In genomic region chr17:67504182-67504581, GRCh38 we compare ENCODE assay signal across 23 cellular contexts.
DNase-seq lines count a peak whose midpoint lies in the region; ATAC-seq and TF ChIP-seq lines count a peak whose summit lies in the region.
"Had no signal": no experiment of that assay in that cellular context is flagged by ENCODE, and none has a peak within 500 bp of the region (broad histone marks: within the 10 kb centered on the region; RNA-seq: fewer than 3 reads in every experiment).

No MANE protein-coding gene starts in this region.

- no peaks in the 10 kb centered on the region for H3K27me3 Mint-ChIP-seq in CD8-positive, alpha-beta T cell (ENCODE audit: low read depth)
- H3K27me3 Mint-ChIP-seq in T-helper 17 cell, result no peaks in the 10 kb centered on the region
- H3K27me3 Mint-ChIP-seq in activated naive CD8-positive, alpha-beta T cell treated with anti-CD3 and anti-CD28 coated beads for 36 hours, result no peaks in the 10 kb centered on the region
- H3K27me3 Mint-ChIP-seq: B cell; CD8-positive, alpha-beta memory T cell had no signal

- intact Hi-C loops in CD8-positive, alpha-beta T cell (cut with DNase I, micrococcal nuclease), result loop anchor here in 1 of 2 experiments (10.0 kb wide), 1 partner anchor 181 kb away; no protein-coding TSS in a partner anchor

- H2BK120ac ChIP-seq in mesendoderm (ENCODE audit: low read depth, low read length), result no peak overlapping the region

- H3K4me3 Mint-ChIP-seq in CD8-positive, alpha-beta T cell, result no peak overlapping the region
- H3K4me3 Mint-ChIP-seq in T-helper 17 cell, result no peak overlapping the region
- H3K4me3 Mint-ChIP-seq in activated naive CD8-positive, alpha-beta T cell treated with anti-CD3 and anti-CD28 coated beads for 36 hours, result no peak overlapping the region
- H3K4me3 Mint-ChIP-seq: B cell had no signal

- POLR2A ChIA-PET in CD8-positive, alpha-beta T cell (lab: Charles Lee), result interaction anchor here (1.2 kb wide), 1 partner anchor 125 kb away, joined by 3 read pairs; no protein-coding TSS in a partner anchor

- CTCF ChIA-PET in CD8-positive, alpha-beta T cell (lab: Charles Lee), result no interaction called here

- H3K79me2 ChIP-seq in mesendoderm (ENCODE audit: control insufficient read depth, insufficient read depth, low read length), result peaks cover 4% of the 10 kb centered on the region

- peaks cover 31% of the 10 kb centered on the region for H3K4me1 ChIP-seq in CD8-positive, alpha-beta T cell (ENCODE audit: insufficient read depth, low read length)
- H3K4me1 ChIP-seq in HUES48 (ENCODE audit: control insufficient read depth, insufficient read depth, low read length), result peaks cover 30% of the 10 kb centered on the region
- H3K4me1 ChIP-seq in mesendoderm (ENCODE audit: control insufficient read depth, low read depth, low read length), result no peaks in the 10 kb centered on the region
- H3K4me1 ChIP-seq: Peyer's patch had no signal

- H3K23ac ChIP-seq in mesendoderm (ENCODE audit: low read length), result no peak overlapping the region

- no peak for ATAC-seq in CD8-positive, alpha-beta T cell
- ATAC-seq in T-helper 17 cell, result no peak
- ATAC-seq in HG03439 (IDR thresholded peaks at IDR 0.05; ENCODE audit: unreplicated experiment), result no peak

- H3K9me3 ChIP-seq in CD8-positive, alpha-beta T cell (ENCODE audit: low read length), result no peaks in the 10 kb centered on the region
- H3K9me3 ChIP-seq in HUES48 (ENCODE audit: control insufficient read depth, insufficient read depth, low read length), result no peaks in the 10 kb centered on the region
- H3K9me3 ChIP-seq in T-helper 17 cell (ENCODE audit: control insufficient read depth, low read length, poor library complexity, severe bottlenecking), result no peaks in the 10 kb centered on the region
- H3K9me3 ChIP-seq: HAP-1, Peyer's patch had no signal

- no peak overlapping the region for H3K4me3 ChIP-seq in CD8-positive, alpha-beta T cell (ENCODE audit: low read depth, low read length)
- H3K4me3 ChIP-seq in HUES48 (ENCODE audit: low read depth, low read length), result no peak overlapping the region
- H3K4me3 ChIP-seq in mesendoderm (ENCODE audit: low read length), result no peak overlapping the region
- H3K4me3 ChIP-seq: GM23248, HAP-1, Peyer's patch had no signal

- peaks cover 3% of the 10 kb centered on the region for H3K79me1 ChIP-seq in mesendoderm (ENCODE audit: low read length)

- peaks cover 24% of the 10 kb centered on the region for H3K36me3 Mint-ChIP-seq in CD8-positive, alpha-beta T cell
- peaks cover 2% of the 10 kb centered on the region for H3K36me3 Mint-ChIP-seq in T-helper 17 cell (ENCODE audit: low read depth)
- peaks cover 29% of the 10 kb centered on the region for H3K36me3 Mint-ChIP-seq in activated naive CD8-positive, alpha-beta T cell treated with anti-CD3 and anti-CD28 coated beads for 36 hours

- H4K8ac ChIP-seq in mesendoderm (ENCODE audit: low read depth, low read length), result no peak overlapping the region

- H4K5ac ChIP-seq in mesendoderm (ENCODE audit: low read length), result no peak overlapping the region

- H3K27ac ChIP-seq in CD8-positive, alpha-beta T cell (ENCODE audit: low read depth, low read length), result no peak overlapping the region
- H3K27ac ChIP-seq in HUES48 (ENCODE audit: low read depth, low read length) (peak overlapping the region; percentile 18), mesendoderm (ENCODE audit: low read depth, low read length) (no peak overlapping the region)
- H3K27ac ChIP-seq: 22Rv1, C4-2B, GM23248, Peyer's patch had no signal

- WGBS in mesendoderm (ENCODE audit: extremely low coverage, insufficient coverage, low lambda C conversion rate), result no CpG with 5 or more reads among the region's 2 CpGs

- H3K18ac ChIP-seq in mesendoderm (ENCODE audit: low read length), result peak overlapping the region; percentile 68

- H3K27me3 ChIP-seq in CD8-positive, alpha-beta T cell (ENCODE audit: insufficient read depth, low read length), result no peaks in the 10 kb centered on the region
- no peaks in the 10 kb centered on the region for H3K27me3 ChIP-seq in HUES48 (ENCODE audit: control insufficient read depth, insufficient read depth, low read length)
- no peaks in the 10 kb centered on the region for H3K27me3 ChIP-seq in mesendoderm (ENCODE audit: insufficient read depth, low read length, poor library complexity)
- H3K27me3 ChIP-seq: Peyer's patch had no signal

- no peak overlapping the region for H2BK15ac ChIP-seq in mesendoderm (replicated peaks; ENCODE audit: low read depth)

- H3K27ac Mint-ChIP-seq in CD8-positive, alpha-beta T cell, result peak overlapping the region; percentile 49
- peak overlapping the region; percentile 62 for H3K27ac Mint-ChIP-seq in T-helper 17 cell
- no peak overlapping the region for H3K27ac Mint-ChIP-seq in activated naive CD8-positive, alpha-beta T cell treated with anti-CD3 and anti-CD28 coated beads for 36 hours
- H3K27ac Mint-ChIP-seq: B cell had no signal

- DNase-seq in CD8-positive, alpha-beta T cell, result no peak
- DNase-seq in T-helper 17 cell (no peak), mesendoderm (no peak), SW480 (ENCODE audit: low spot score) (no peak), DMS79 (lab: John Stamatoyannopoulos, UW) (no peak)
- DNase-seq in activated naive CD8-positive, alpha-beta T cell treated with anti-CD3 and anti-CD28 coated beads for 36 hours, result no peak
- DNase-seq: Calu3; CD8-positive, alpha-beta memory T cell; GM23248; NCI-H1092; NCI-H1417 treated with DMSO at 0.1 percent for 48 hours; NCI-H1694 treated with DMSO at 0.1 percent for 48 hours; NCI-H2081; NCI-H2227 treated with DMSO at 0.1 percent for 48 hours; NCI-H526 treated with DMSO at 0.1 percent for 48 hours; Peyer's patch; SHP77 treated with DMSO at 0.1 percent for 48 hours had no signal

- H3K56ac ChIP-seq in mesendoderm (ENCODE audit: low read length), result no peak overlapping the region

- H3K9me3 Mint-ChIP-seq in CD8-positive, alpha-beta T cell, result peaks cover 8% of the 10 kb centered on the region
- H3K9me3 Mint-ChIP-seq in activated naive CD8-positive, alpha-beta T cell treated with anti-CD3 and anti-CD28 coated beads for 36 hours, result peaks cover 11% of the 10 kb centered on the region

- H3K4ac ChIP-seq in mesendoderm (ENCODE audit: low read depth, low read length), result no peak overlapping the region

- H2BK5ac ChIP-seq in mesendoderm (ENCODE audit: low read length), result no peak overlapping the region

- H3K9ac ChIP-seq in HUES48 (ENCODE audit: low read depth, low read length) (no peak overlapping the region), mesendoderm (ENCODE audit: low read length) (no peak overlapping the region)
- H3K9ac ChIP-seq: GM23248 had no signal

- H2AK5ac ChIP-seq in mesendoderm (ENCODE audit: low read length), result no peak overlapping the region

- peaks cover 76% of the 10 kb centered on the region for H3K4me1 Mint-ChIP-seq in CD8-positive, alpha-beta T cell (ENCODE audit: low read depth)
- H3K4me1 Mint-ChIP-seq in T-helper 17 cell, result peaks cover 35% of the 10 kb centered on the region
- H3K4me1 Mint-ChIP-seq in activated naive CD8-positive, alpha-beta T cell treated with anti-CD3 and anti-CD28 coated beads for 36 hours, result peaks cover 55% of the 10 kb centered on the region
- H3K4me1 Mint-ChIP-seq: B cell had no signal

- no peak overlapping the region for H3K4me2 ChIP-seq in mesendoderm (ENCODE audit: low read length)

- TF ChIP-seq CTCF in CD8-positive, alpha-beta T cell (IDR thresholded peaks at IDR 0.05), result no peak

- no peaks in the 10 kb centered on the region for H3K36me3 ChIP-seq in CD8-positive, alpha-beta T cell (ENCODE audit: insufficient read depth, low read length)
- H3K36me3 ChIP-seq in HUES48 (ENCODE audit: control insufficient read depth, insufficient read depth, low read length), result no peaks in the 10 kb centered on the region
- no peaks in the 10 kb centered on the region for H3K36me3 ChIP-seq in mesendoderm (ENCODE audit: control insufficient read depth, insufficient read depth, low read length)
- H3K36me3 ChIP-seq: HAP-1, Peyer's patch had no signal
